In genomic region chr1:72557446-72558049, GRCh38 we compare ENCODE assay signal across 9 cellular contexts.
DNase-seq lines count a peak whose midpoint lies in the region; ATAC-seq, FAIRE-seq and TF ChIP-seq lines count a peak whose summit lies in the region.
"Had no signal": no experiment of that assay in that cellular context is flagged by ENCODE, and none has a peak within 500 bp of the region (broad histone marks: within the 10 kb centered on the region; RNA-seq: fewer than 3 reads in every experiment).

No MANE protein-coding gene starts in this region.

- in situ Hi-C loops in HAP-1 (cut with MboI; ENCODE audit: low sequenced_read_pairs) = no loop called here

- H2BK120ac ChIP-seq in trophoblast cell (ENCODE audit: insufficient read depth, low read length, poor library complexity) = no peak overlapping the region

- H3K9ac ChIP-seq in endothelial cell of umbilical vein (replicated peaks; ENCODE audit: extremely low read depth, insufficient read depth, low read length) (no peak overlapping the region), trophoblast cell (ENCODE audit: low read length) (no peak overlapping the region)
- H3K9ac ChIP-seq: BLaER1 treated with 17β-estradiol and CSF1 and Interleukin-3, amounts not matched to agents 10 nM and 100 nM had no signal

- CTCF ChIA-PET in endothelial cell of umbilical vein (lab: Charles Lee) = interaction anchor here (0.7 to 2.3 kb wide), 13 partner anchors 9 to 374 kb away, joined by 3 to 16 read pairs (median 5); no protein-coding TSS in a partner anchor

- DNase-seq in NCI-H2171 treated with DMSO at 0.1 percent for 48 hours (lab: John Stamatoyannopoulos, UW) = peak; percentile 18
- DNase-seq in NCI-H2171 (lab: John Stamatoyannopoulos, UW) = no peak
- DNase-seq in NB4 (ENCODE audit: low read depth) = peak; percentile 25
- peak; percentile 55 for DNase-seq in endothelial cell of umbilical vein (ENCODE audit: low read depth, low spot score)
- no peak for DNase-seq in trophoblast cell
- DNase-seq in esophagus squamous epithelium (lab: John Stamatoyannopoulos, UW) = no peak
- no peak for DNase-seq in HAP-1 (ENCODE audit: low spot score in 2 of 2)

- H2BK5ac ChIP-seq in trophoblast cell (ENCODE audit: low read depth, low read length, poor library complexity) = no peak overlapping the region

- H4K8ac ChIP-seq in trophoblast cell (ENCODE audit: low read depth, low read length) = no peak overlapping the region

- TF ChIP-seq POLR2A in NB4 (IDR thresholded peaks at IDR 0.05; ENCODE audit: extremely low read depth, insufficient read length) (no peak), endothelial cell of umbilical vein (IDR thresholded peaks at IDR 0.05; ENCODE audit: low read depth, low read length) (no peak), esophagus squamous epithelium (IDR thresholded peaks at IDR 0.05) (no peak)

- H3K79me2 ChIP-seq in endothelial cell of umbilical vein (ENCODE audit: control insufficient read depth, insufficient read depth, low read length) (no peaks in the 10 kb centered on the region), trophoblast cell (ENCODE audit: control insufficient read depth, insufficient read depth, low read length, poor library complexity) (no peaks in the 10 kb centered on the region)

- H2AK5ac ChIP-seq in trophoblast cell (ENCODE audit: low read length) = no peak overlapping the region

- TF ChIP-seq CTCF in NB4 (IDR thresholded peaks at IDR 0.05; ENCODE audit: low read depth, low read length) (peak; percentile 30), endothelial cell of umbilical vein (IDR thresholded peaks at IDR 0.05; ENCODE audit: extremely low read depth in 1 of 2, insufficient read depth in 1 of 2, low read depth in 1 of 2, low read length in 2 of 2) (peak; percentile 22 to 47), esophagus squamous epithelium (IDR thresholded peaks at IDR 0.05) (no peak)

- FAIRE-seq in endothelial cell of umbilical vein (lab: Jason Lieb, UNC) = no peak

- POLR2A ChIA-PET in endothelial cell of umbilical vein (lab: Charles Lee) = no interaction called here

- H3K9me1 ChIP-seq in endothelial cell of umbilical vein (replicated peaks; ENCODE audit: control insufficient read depth, extremely low read depth, insufficient read depth, low read length) = no peaks in the 10 kb centered on the region

- H3K27me3 ChIP-seq in endothelial cell of umbilical vein (ENCODE audit: control insufficient read depth in 2 of 2, insufficient read depth in 2 of 2, low read length in 2 of 2) (no peaks in the 10 kb centered on the region), trophoblast cell (ENCODE audit: insufficient read depth, low read length) (no peaks in the 10 kb centered on the region), esophagus squamous epithelium (no peaks in the 10 kb centered on the region), HAP-1 (ENCODE audit: low read depth) (no peaks in the 10 kb centered on the region)
- H3K27me3 ChIP-seq: BLaER1 treated with 17β-estradiol and CSF1 and Interleukin-3, amounts not matched to agents 10 nM and 100 nM had no signal

- no peak overlapping the region for H2BK12ac ChIP-seq in trophoblast cell (ENCODE audit: low read length)

- no peak overlapping the region for H3K27ac ChIP-seq in endothelial cell of umbilical vein (ENCODE audit: insufficient read depth, low read depth, low read length)
- H3K27ac ChIP-seq in trophoblast cell (ENCODE audit: low read depth, low read length) = no peak overlapping the region
- H3K27ac ChIP-seq in esophagus squamous epithelium = no peak overlapping the region

- H3K9me3 ChIP-seq in endothelial cell of umbilical vein (replicated peaks; ENCODE audit: control insufficient read depth, insufficient read depth, low read length) (no peaks in the 10 kb centered on the region), trophoblast cell (ENCODE audit: insufficient read depth, low read depth, low read length) (no peaks in the 10 kb centered on the region), esophagus squamous epithelium (no peaks in the 10 kb centered on the region), HAP-1 (no peaks in the 10 kb centered on the region)
- H3K9me3 ChIP-seq: BLaER1 treated with 17β-estradiol and CSF1 and Interleukin-3, amounts not matched to agents 10 nM and 100 nM had no signal

- dilution Hi-C loops in endothelial cell of umbilical vein (cut with MboI; ENCODE audit: extremely low pct_ligation_motif_present, low sequenced_read_pairs) = no loop called here

- H3K4me1 ChIP-seq in endothelial cell of umbilical vein (ENCODE audit: control insufficient read depth, extremely low read depth, insufficient read depth, low read length) (no peaks in the 10 kb centered on the region), trophoblast cell (ENCODE audit: control insufficient read depth in 1 of 2, insufficient read depth in 2 of 2, low read length in 2 of 2) (no peaks in the 10 kb centered on the region), esophagus squamous epithelium (no peaks in the 10 kb centered on the region), HAP-1 (no peaks in the 10 kb centered on the region)

- no peak overlapping the region for H4K12ac ChIP-seq in trophoblast cell (ENCODE audit: low read depth, low read length)

- no peak overlapping the region for H3K23ac ChIP-seq in trophoblast cell (ENCODE audit: low read length)

- no peak overlapping the region for H3K18ac ChIP-seq in trophoblast cell (ENCODE audit: low read length)

- H3K14ac ChIP-seq in trophoblast cell (ENCODE audit: low read length) = no peak overlapping the region

- peak overlapping the region; percentile 46 for H2AFZ ChIP-seq in endothelial cell of umbilical vein (ENCODE audit: low read depth, low read length)
- H2AFZ ChIP-seq in trophoblast cell (ENCODE audit: insufficient read depth, low read length, poor library complexity) = peak overlapping the region; percentile 45

- no TSS peak for BruUV-seq in endothelial cell of umbilical vein (replicated peaks; lab: Mats Ljungman, UMichigan)

- no peak overlapping the region for H4K91ac ChIP-seq in trophoblast cell (ENCODE audit: low read depth, low read length)

- H3K4ac ChIP-seq in trophoblast cell (ENCODE audit: low read depth, low read length) = no peak overlapping the region

- intact Hi-C loops in endothelial cell of umbilical vein (cut with micrococcal nuclease) (no loop called here), esophagus squamous epithelium (cut with DNase I) (no loop called here)

- H3K36me3 ChIP-seq in endothelial cell of umbilical vein (ENCODE audit: control insufficient read depth in 2 of 2, extremely low read depth in 1 of 2, insufficient read depth in 2 of 2, low read length in 2 of 2) = no peaks in the 10 kb centered on the region
- no peaks in the 10 kb centered on the region for H3K36me3 ChIP-seq in trophoblast cell (ENCODE audit: control insufficient read depth in 1 of 2, insufficient read depth in 2 of 2, low read length in 2 of 2)
- no peaks in the 10 kb centered on the region for H3K36me3 ChIP-seq in esophagus squamous epithelium
- H3K36me3 ChIP-seq in HAP-1 (replicated peaks) = no peaks in the 10 kb centered on the region
- H3K36me3 ChIP-seq: BLaER1 treated with 17β-estradiol and CSF1 and Interleukin-3, amounts not matched to agents 10 nM and 100 nM had no signal

- no CpG with 5 or more reads among the region's 1 CpG for WGBS in trophoblast cell (ENCODE audit: extremely low coverage, insufficient coverage, insufficient read length)
- WGBS in esophagus squamous epithelium, 2 donors = 65 to 73% methylated on average over 1 of the region's 1 CpG

- no peak overlapping the region for H3K4me3 ChIP-seq in NB4 (ENCODE audit: low read depth, low read length)
- H3K4me3 ChIP-seq in endothelial cell of umbilical vein (replicated peaks in 1 of 3; ENCODE audit: insufficient read depth in 1 of 3, low read depth in 1 of 3, low read length in 3 of 3) = no peak overlapping the region
- no peak overlapping the region for H3K4me3 ChIP-seq in trophoblast cell (ENCODE audit: low read depth, low read length)
- no peak overlapping the region for H3K4me3 ChIP-seq in esophagus squamous epithelium
- no peak overlapping the region for H3K4me3 ChIP-seq in HAP-1
- H3K4me3 ChIP-seq: BLaER1 treated with 17β-estradiol and CSF1 and Interleukin-3, amounts not matched to agents 10 nM and 100 nM had no signal

- H4K20me1 ChIP-seq in endothelial cell of umbilical vein (replicated peaks; ENCODE audit: control insufficient read depth, extremely low read depth, insufficient read depth, low read length) = no peaks in the 10 kb centered on the region
- H4K20me1 ChIP-seq: BLaER1 treated with 17β-estradiol and CSF1 and Interleukin-3, amounts not matched to agents 10 nM and 100 nM had no signal

- H3K79me1 ChIP-seq in trophoblast cell (ENCODE audit: low read length) = no peaks in the 10 kb centered on the region

- H3K4me2 ChIP-seq in endothelial cell of umbilical vein (ENCODE audit: insufficient read depth, low read length) (no peak overlapping the region), trophoblast cell (ENCODE audit: low read length) (no peak overlapping the region)

- ATAC-seq in HG02938 (IDR thresholded peaks at IDR 0.05; ENCODE audit: unreplicated experiment) = no peak

TF ChIP-seq in endothelial cell of umbilical vein, 7 proteins besides CTCF, POLR2A, EP300 and RAD21:
- TF ChIP-seq MAX (IDR thresholded peaks at IDR 0.05; ENCODE audit: insufficient read depth, insufficient read length) (no peak), MYC (IDR thresholded peaks at IDR 0.05; ENCODE audit: low read depth, low read length) (no peak), JUN (IDR thresholded peaks at IDR 0.05; ENCODE audit: borderline replicate concordance, insufficient read depth, insufficient read length, low read depth) (no peak), GATA2 (IDR thresholded peaks at IDR 0.05; ENCODE audit: insufficient read depth, insufficient read length, low read depth, low read length) (no peak), FOS (IDR thresholded peaks at IDR 0.05; ENCODE audit: borderline replicate concordance, insufficient read depth, low read length) (no peak), EZH2 (IDR thresholded peaks at IDR 0.05; ENCODE audit: borderline replicate concordance, low read depth, low read length, severe bottlenecking) (no peak)

Comparison
In these comparisons a context has a peak if more than half of its experiments do, and no peak if none do; other contexts are left out.
1. DNase-seq: peak in NCI-H2171 treated with DMSO at 0.1 percent for 48 hours (single experiment), NB4 (single experiment) and endothelial cell of umbilical vein (single experiment); none in NCI-H2171 (single experiment), trophoblast cell (0 of 2), esophagus squamous epithelium (single experiment) and HAP-1 (0 of 2).
2. CTCF ChIP-seq: peak in NB4 (single experiment) and endothelial cell of umbilical vein (2 of 2); none in esophagus squamous epithelium (0 of 6).